1 cellular context compared by ENCODE assay signal in genomic region chr3:38077073-38077472, GRCh38. TPM values are rescaled to one million over a fixed set of nuclear protein-coding genes. Genes with fewer than 3 reads are reported as not detected.
"Had no signal": no experiment of that assay in that cellular context is flagged by ENCODE, and none has a peak within 500 bp of the region (broad histone marks: within the 10 kb centered on the region; RNA-seq: fewer than 3 reads in every experiment).

No MANE protein-coding gene starts in this region.

RNA-seq across cellular contexts. Expression of gene DLEC1, which starts 38.1 kb away (rescaled TPM):
- total RNA-seq: LHCN-M2 had no signal
